27 cellular contexts compared by ENCODE assay signal in the genomic region with DNA sequence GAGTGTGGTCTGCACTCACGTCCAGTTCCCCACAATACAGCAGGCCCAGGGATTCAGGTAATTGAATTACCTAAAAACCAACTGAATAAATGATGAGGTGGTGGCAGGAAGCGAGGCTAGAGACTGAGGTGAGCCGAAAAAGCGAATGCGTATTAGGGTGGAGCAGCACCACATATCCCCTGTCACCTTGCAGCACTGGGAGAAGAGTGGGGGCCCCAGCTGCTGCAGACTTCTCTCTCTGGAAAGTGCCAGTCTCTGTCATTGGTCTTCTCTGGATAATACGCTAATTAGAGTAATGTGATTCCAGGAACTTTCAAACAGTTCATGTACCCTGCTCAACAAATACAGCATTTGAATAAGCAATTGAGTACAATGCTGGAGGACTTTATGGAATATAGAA.
"Had no signal": no experiment of that assay in that cellular context is flagged by ENCODE, and none has a peak within 500 bp of the region (broad histone marks: within the 10 kb centered on the region; RNA-seq: fewer than 3 reads in every experiment).

No MANE protein-coding gene starts in this region.

- H3K27ac Mint-ChIP-seq: mesothelial cell of epicardium; naive B cell; natural killer cell treated with Interleukin-12 subunit alpha and Interleukin-12 subunit beta and Interleukin-15 and Interleukin-18, amount 100 ng/mL, for 72 hours; stimulated activated effector memory CD8-positive, alpha-beta T cell treated with anti-CD3 and anti-CD28 coated beads, Interleukin-12 subunit alpha, Interleukin-12 subunit beta, amount 100 ng/mL, for 72 hours had no signal

- H3K9me3 ChIP-seq: esophagus squamous epithelium, heart right ventricle, mucosa of descending colon, psoas muscle, sigmoid colon, stomach, thyroid gland, vagina had no signal

- H3K27ac ChIP-seq: coronary artery, esophagus squamous epithelium, heart right ventricle, psoas muscle, sigmoid colon, stomach, thyroid gland, vagina had no signal

- H3K9me3 Mint-ChIP-seq: immature natural killer cell; mesothelial cell of epicardium; naive B cell; natural killer cell treated with Interleukin-12 subunit alpha and Interleukin-12 subunit beta and Interleukin-15 and Interleukin-18, amount 100 ng/mL, for 72 hours; stimulated activated effector memory CD8-positive, alpha-beta T cell treated with anti-CD3 and anti-CD28 coated beads, Interleukin-12 subunit alpha, Interleukin-12 subunit beta, amount 100 ng/mL, for 72 hours had no signal

- H3K36me3 Mint-ChIP-seq: natural killer cell treated with Interleukin-12 subunit alpha and Interleukin-12 subunit beta and Interleukin-15 and Interleukin-18, amount 100 ng/mL, for 72 hours; stimulated activated effector memory CD8-positive, alpha-beta T cell treated with anti-CD3 and anti-CD28 coated beads, Interleukin-12 subunit alpha, Interleukin-12 subunit beta, amount 100 ng/mL, for 72 hours had no signal

- H3K4me1 ChIP-seq: esophagus squamous epithelium, heart right ventricle, psoas muscle, stomach, thyroid gland, vagina had no signal

- H3K36me3 ChIP-seq: esophagus squamous epithelium, stomach, thyroid gland, vagina had no signal

- ATAC-seq: heart right ventricle; mucosa of descending colon; natural killer cell treated with Interleukin-12 subunit alpha and Interleukin-12 subunit beta and Interleukin-15 and Interleukin-18, amount 100 ng/mL, for 72 hours; psoas muscle; right cardiac atrium; stimulated activated effector memory CD8-positive, alpha-beta T cell treated with anti-CD3 and anti-CD28 coated beads, Interleukin-12 subunit alpha, Interleukin-12 subunit beta, amount 100 ng/mL, for 72 hours had no signal

- H3K4me3 Mint-ChIP-seq: immature natural killer cell; mesothelial cell of epicardium; naive B cell; natural killer cell treated with Interleukin-12 subunit alpha and Interleukin-12 subunit beta and Interleukin-15 and Interleukin-18, amount 100 ng/mL, for 72 hours; stimulated activated effector memory CD8-positive, alpha-beta T cell treated with anti-CD3 and anti-CD28 coated beads, Interleukin-12 subunit alpha, Interleukin-12 subunit beta, amount 100 ng/mL, for 72 hours had no signal

- H3K4me1 Mint-ChIP-seq: immature natural killer cell; naive B cell; stimulated activated effector memory CD8-positive, alpha-beta T cell treated with anti-CD3 and anti-CD28 coated beads, Interleukin-12 subunit alpha, Interleukin-12 subunit beta, amount 100 ng/mL, for 72 hours had no signal

- H3K27me3 ChIP-seq: esophagus squamous epithelium, heart right ventricle, sigmoid colon, stomach, thyroid gland, vagina had no signal

- H3K27me3 Mint-ChIP-seq: naive B cell; natural killer cell treated with Interleukin-12 subunit alpha and Interleukin-12 subunit beta and Interleukin-15 and Interleukin-18, amount 100 ng/mL, for 72 hours had no signal

- DNase-seq: dermis blood vessel endothelial cell; effector memory CD4-positive, alpha-beta T cell; erythroblast; esophagus squamous epithelium; foreskin melanocyte; glutamatergic neuron; heart right ventricle; hypothalamus; immature natural killer cell; mesenchymal stem cell; mucosa of descending colon; naive B cell; nucleus accumbens; psoas muscle; right cardiac atrium; sigmoid colon; stimulated activated CD4-positive, alpha-beta T cell treated with anti-CD3 and anti-CD28 coated beads, Interleukin-2, amount 100 ng/mL, for 24 hours; stimulated activated CD4-positive, alpha-beta T cell treated with anti-CD3 and anti-CD28 coated beads, Interleukin-4, amount 100 ng/mL, for 24 hours; stimulated activated naive CD4-positive, alpha-beta T cell treated with Interleukin-2 at 50 U/mL for 16 hours; stomach; thyroid gland; trophoblast cell had no signal

- H3K4me3 ChIP-seq: coronary artery, esophagus squamous epithelium, heart right ventricle, mucosa of descending colon, psoas muscle, sigmoid colon, stomach, thyroid gland, vagina had no signal
